ENCODE assay signal across 8 cellular contexts in genomic region chr5:154189819-154190651, GRCh38. TPM values are rescaled to one million over a fixed set of nuclear protein-coding genes. Genes with fewer than 3 reads are reported as not detected.
DNase-seq lines count a peak whose midpoint lies in the region; ATAC-seq and TF ChIP-seq lines count a peak whose summit lies in the region.

No MANE protein-coding gene starts in this region.

- peak overlapping the region; percentile 69 for H3K27ac Mint-ChIP-seq in activated CD4-positive, alpha-beta T cell treated with anti-CD3 and anti-CD28 coated beads for 36 hours

- H3K9me3 Mint-ChIP-seq in activated CD4-positive, alpha-beta T cell treated with anti-CD3 and anti-CD28 coated beads for 36 hours (ENCODE audit: low read depth) = no peaks in the 10 kb centered on the region

- peaks cover 28% of the 10 kb centered on the region for H3K4me1 Mint-ChIP-seq in activated CD4-positive, alpha-beta T cell treated with anti-CD3 and anti-CD28 coated beads for 36 hours

- intact Hi-C loops in activated CD4-positive, alpha-beta T cell treated with anti-CD3 and anti-CD28 coated beads for 36 hours (cut with DNase I, micrococcal nuclease) = loop anchor here (1.0 to 5.0 kb wide), 11 partner anchors 8 to 752 kb away; partner anchors contain the start of genes MRPL22 (in 2 of the 2), CNOT8 (in 1 of the 2), FAM114A2 (in 1 of the 2) and LARP1 (in 1 of the 2)

- DNase-seq in AG04449 (ENCODE audit: low read depth, low spot score) (no peak), NCI-H2196 (lab: John Stamatoyannopoulos, UW; ENCODE audit: unreplicated experiment) (peak; percentile 77), coronary artery (ENCODE audit: low spot score) (peak; percentile 91), left lobe of liver (ENCODE audit: low spot score) (peak; percentile 87)
- DNase-seq in activated CD4-positive, alpha-beta T cell treated with anti-CD3 and anti-CD28 coated beads for 36 hours = peak; percentile 85
- DNase-seq in stimulated activated CD4-positive, alpha-beta T cell treated with anti-CD3 and anti-CD28 coated beads, Interleukin-1b, Interleukin-23, amount 100 ng/mL, for 48 hours = peak; percentile 68

- TF ChIP-seq CTCF in AG04449 (IDR thresholded peaks at IDR 0.05; ENCODE audit: insufficient read depth, low read length, missing control alignments) = peak; percentile 48
- no peak for TF ChIP-seq CTCF in coronary artery (IDR thresholded peaks at IDR 0.05)

- H3K27me3 Mint-ChIP-seq in activated CD4-positive, alpha-beta T cell treated with anti-CD3 and anti-CD28 coated beads for 36 hours = peaks cover 9% of the 10 kb centered on the region

- peak overlapping the region; percentile 51 to 93 for H3K27ac ChIP-seq in coronary artery

- H3K4me3 ChIP-seq in AG04449 (ENCODE audit: low read depth, low read length) = peak overlapping the region; percentile 84
- H3K4me3 ChIP-seq in coronary artery = peak overlapping the region; percentile 77

- peak; percentile 81 for ATAC-seq in GM18511 (IDR thresholded peaks at IDR 0.05; ENCODE audit: unreplicated experiment)
- ATAC-seq in HG02973 (IDR thresholded peaks at IDR 0.05; ENCODE audit: unreplicated experiment) = peak; percentile 72
- ATAC-seq in activated CD4-positive, alpha-beta T cell treated with anti-CD3 and anti-CD28 coated beads for 36 hours = peak; percentile 72
- peak; percentile 93 for ATAC-seq in left lobe of liver

- H3K36me3 Mint-ChIP-seq in activated CD4-positive, alpha-beta T cell treated with anti-CD3 and anti-CD28 coated beads for 36 hours (ENCODE audit: low read depth) = peaks cover 3% of the 10 kb centered on the region

- CTCF ChIA-PET in AG04449 (lab: Yijun Ruan, JAX) = interaction anchor here (0.8 to 10.0 kb wide), 19 partner anchors 9 to 259 kb away, joined by 3 to 114 read pairs (median 5); no protein-coding TSS in a partner anchor
- CTCF ChIA-PET in activated CD4-positive, alpha-beta T cell treated with anti-CD3 and anti-CD28 coated beads for 36 hours (lab: Charles Lee) = interaction anchor here (0.6 to 2.6 kb wide), 19 partner anchors 8 to 216 kb away, joined by 3 to 18 read pairs (median 4); no protein-coding TSS in a partner anchor

- peak overlapping the region; percentile 77 for H3K4me3 Mint-ChIP-seq in activated CD4-positive, alpha-beta T cell treated with anti-CD3 and anti-CD28 coated beads for 36 hours

- POLR2A ChIA-PET in AG04449 (lab: Yijun Ruan, JAX) = interaction anchor here (0.6 to 3.7 kb wide), 19 partner anchors 9 to 215 kb away, joined by 3 to 20 read pairs (median 4); partner anchors contain the start of genes FAM114A2 and MFAP3
- POLR2A ChIA-PET in activated CD4-positive, alpha-beta T cell treated with anti-CD3 and anti-CD28 coated beads for 36 hours (lab: Charles Lee) = interaction anchor here (0.6 to 2.2 kb wide), 5 partner anchors 8 to 151 kb away, joined by 3 to 8 read pairs (median 6); partner anchors contain the start of genes FAM114A2 and MFAP3

RNA-seq across cellular contexts. Expression of gene GALNT10, which starts 0.5 kb away (rescaled TPM):
- total RNA-seq in activated CD4-positive, alpha-beta T cell treated with anti-CD3 and anti-CD28 coated beads for 36 hours = 10 to 100 TPM; 29.9 to 49.1 TPM
- total RNA-seq in left lobe of liver = 7.8 TPM
